1 cellular context compared by ENCODE assay signal in the genomic region with DNA sequence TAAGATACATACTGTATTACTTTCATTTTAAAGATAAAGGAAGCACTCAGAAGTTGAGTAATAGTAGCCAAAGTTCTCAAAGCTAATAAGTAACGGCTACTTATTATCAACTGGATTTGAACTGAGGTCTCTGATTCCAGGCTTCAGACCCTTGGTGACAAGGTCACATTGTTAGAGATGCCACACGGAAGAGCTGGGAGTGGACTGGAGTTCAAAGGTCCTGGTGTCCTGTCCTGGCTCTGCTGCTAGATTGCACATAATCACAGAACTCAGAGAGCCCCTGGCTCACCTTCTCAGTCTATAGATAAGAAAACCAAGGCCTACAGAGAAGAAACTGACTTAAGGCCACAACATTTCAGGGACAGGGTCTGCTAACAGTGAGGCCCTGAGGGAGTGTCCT.
A peak's percentile ranks its signal among the peaks of the same experiment; 100 is the strongest.
TF ChIP-seq lines count a peak whose summit lies in the region.

No MANE protein-coding gene starts in this region.

TF ChIP-seq in HepG2, 621 proteins besides CTCF, POLR2A, EP300 and RAD21 (continued from another document and continues in another):
- TF ChIP-seq, protein P1, sequence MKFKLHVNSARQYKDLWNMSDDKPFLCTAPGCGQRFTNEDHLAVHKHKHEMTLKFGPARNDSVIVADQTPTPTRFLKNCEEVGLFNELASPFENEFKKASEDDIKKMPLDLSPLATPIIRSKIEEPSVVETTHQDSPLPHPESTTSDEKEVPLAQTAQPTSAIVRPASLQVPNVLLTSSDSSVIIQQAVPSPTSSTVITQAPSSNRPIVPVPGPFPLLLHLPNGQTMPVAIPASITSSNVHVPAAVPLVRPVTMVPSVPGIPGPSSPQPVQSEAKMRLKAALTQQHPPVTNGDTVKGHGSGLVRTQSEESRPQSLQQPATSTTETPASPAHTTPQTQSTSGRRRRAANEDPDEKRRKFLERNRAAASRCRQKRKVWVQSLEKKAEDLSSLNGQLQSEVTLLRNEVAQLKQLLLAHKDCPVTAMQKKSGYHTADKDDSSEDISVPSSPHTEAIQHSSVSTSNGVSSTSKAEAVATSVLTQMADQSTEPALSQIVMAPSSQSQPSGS (CRISPR knock-in tag; IDR thresholded peaks at IDR 0.05), result no peak
- TF ChIP-seq ZNF615 (CRISPR knock-in tag; IDR thresholded peaks at IDR 0.05; ENCODE audit: borderline replicate concordance) (no peak), KLF13 (CRISPR knock-in tag; IDR thresholded peaks at IDR 0.05) (no peak), ZNF788 (CRISPR knock-in tag; IDR thresholded peaks at IDR 0.05; ENCODE audit: borderline replicate concordance) (no peak), ZNF747 (CRISPR knock-in tag; IDR thresholded peaks at IDR 0.05; ENCODE audit: borderline replicate concordance) (no peak), KDM5A (IDR thresholded peaks at IDR 0.05; ENCODE audit: borderline replicate concordance, low read length) (no peak), ZNF225 (CRISPR knock-in tag; IDR thresholded peaks at IDR 0.05) (no peak), ZFP36 (IDR thresholded peaks at IDR 0.05; ENCODE audit: borderline replicate concordance, low read depth, low read length, partially characterized antibody) (no peak), MED8 (CRISPR knock-in tag; IDR thresholded peaks at IDR 0.05; ENCODE audit: insufficient replicate concordance) (no peak), U2AF2 (IDR thresholded peaks at IDR 0.05; ENCODE audit: low read depth, low read length) (no peak), ZNF704 (CRISPR knock-in tag; IDR thresholded peaks at IDR 0.05; ENCODE audit: borderline replicate concordance) (no peak), MIXL1 (CRISPR knock-in tag; IDR thresholded peaks at IDR 0.05) (no peak), ZMYM2 (CRISPR knock-in tag; IDR thresholded peaks at IDR 0.05) (peak; percentile 41; the same call in 1 of the 2 replicates), TGIF2 (CRISPR knock-in tag; IDR thresholded peaks at IDR 0.05) (no peak), ZNF768 (CRISPR knock-in tag; IDR thresholded peaks at IDR 0.05) (0 out of 2 replicates have a peak, but pooled peaks have one; percentile 23), ZBTB38 (CRISPR knock-in tag; IDR thresholded peaks at IDR 0.05) (no peak), ZNF17 (CRISPR knock-in tag; IDR thresholded peaks at IDR 0.05) (no peak), ELK4 (CRISPR knock-in tag; IDR thresholded peaks at IDR 0.05; ENCODE audit: borderline replicate concordance) (no peak), ZNF709 (CRISPR knock-in tag; IDR thresholded peaks at IDR 0.05) (no peak), AGO1 (IDR thresholded peaks at IDR 0.05; ENCODE audit: low read depth, low read length, poor library complexity, severe bottlenecking) (no peak), ELF1 (CRISPR knock-in tag; IDR thresholded peaks at IDR 0.05) (peak; percentile 39; the same call in 1 of the 2 replicates), ZNF777 (CRISPR knock-in tag; IDR thresholded peaks at IDR 0.05) (no peak), ZNF782 (CRISPR knock-in tag; IDR thresholded peaks at IDR 0.05; ENCODE audit: borderline replicate concordance) (no peak), ZFP62 (CRISPR knock-in tag; IDR thresholded peaks at IDR 0.05) (no peak), MZF1 (CRISPR knock-in tag; IDR thresholded peaks at IDR 0.05; ENCODE audit: borderline replicate concordance) (no peak), HCFC1 (IDR thresholded peaks at IDR 0.05; ENCODE audit: low read depth, low read length) (no peak), HDAC1 (CRISPR knock-in tag; IDR thresholded peaks at IDR 0.05) (peak; percentile 54; the same call in 1 of the 2 replicates), NCOA2 (CRISPR knock-in tag; IDR thresholded peaks at IDR 0.05) (peak; percentile 41; the same call in 1 of the 2 replicates), GTF2F1 (IDR thresholded peaks at IDR 0.05; ENCODE audit: low read length) (no peak), FOSL1 (CRISPR knock-in tag; IDR thresholded peaks at IDR 0.05; ENCODE audit: borderline replicate concordance) (no peak), PRMT3 (CRISPR knock-in tag; IDR thresholded peaks at IDR 0.05; ENCODE audit: borderline replicate concordance, low read depth) (no peak), ZFP41 (CRISPR knock-in tag; IDR thresholded peaks at IDR 0.05; ENCODE audit: borderline replicate concordance) (no peak), MXD4 (CRISPR knock-in tag; IDR thresholded peaks at IDR 0.05) (no peak), FOXO4 (CRISPR knock-in tag; conservative IDR thresholded peaks at IDR 0.05) (no peak), CREM (IDR thresholded peaks at IDR 0.05) (peak; percentile 28; the same call in 1 of the 2 replicates), CREM (CRISPR knock-in tag; IDR thresholded peaks at IDR 0.05) (no peak), NAIF1 (CRISPR knock-in tag; IDR thresholded peaks at IDR 0.05; ENCODE audit: borderline replicate concordance) (no peak), FOXC1 (CRISPR knock-in tag; IDR thresholded peaks at IDR 0.05; ENCODE audit: borderline replicate concordance) (no peak), STAT6 (CRISPR knock-in tag; IDR thresholded peaks at IDR 0.05; ENCODE audit: borderline replicate concordance) (no peak), REPIN1 (CRISPR knock-in tag; IDR thresholded peaks at IDR 0.05; ENCODE audit: borderline replicate concordance, low read depth) (no peak), CEBPB (IDR thresholded peaks at IDR 0.05; ENCODE audit: borderline replicate concordance, low read depth, low read length) (peak; percentile 28; the same call in 1 of the 2 replicates), WIZ (CRISPR knock-in tag; IDR thresholded peaks at IDR 0.05) (no peak)
- TF ChIP-seq, protein P2, sequence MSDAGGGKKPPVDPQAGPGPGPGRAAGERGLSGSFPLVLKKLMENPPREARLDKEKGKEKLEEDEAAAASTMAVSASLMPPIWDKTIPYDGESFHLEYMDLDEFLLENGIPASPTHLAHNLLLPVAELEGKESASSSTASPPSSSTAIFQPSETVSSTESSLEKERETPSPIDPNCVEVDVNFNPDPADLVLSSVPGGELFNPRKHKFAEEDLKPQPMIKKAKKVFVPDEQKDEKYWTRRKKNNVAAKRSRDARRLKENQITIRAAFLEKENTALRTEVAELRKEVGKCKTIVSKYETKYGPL (CRISPR knock-in tag; IDR thresholded peaks at IDR 0.05), result no peak
- TF ChIP-seq, protein P3, sequence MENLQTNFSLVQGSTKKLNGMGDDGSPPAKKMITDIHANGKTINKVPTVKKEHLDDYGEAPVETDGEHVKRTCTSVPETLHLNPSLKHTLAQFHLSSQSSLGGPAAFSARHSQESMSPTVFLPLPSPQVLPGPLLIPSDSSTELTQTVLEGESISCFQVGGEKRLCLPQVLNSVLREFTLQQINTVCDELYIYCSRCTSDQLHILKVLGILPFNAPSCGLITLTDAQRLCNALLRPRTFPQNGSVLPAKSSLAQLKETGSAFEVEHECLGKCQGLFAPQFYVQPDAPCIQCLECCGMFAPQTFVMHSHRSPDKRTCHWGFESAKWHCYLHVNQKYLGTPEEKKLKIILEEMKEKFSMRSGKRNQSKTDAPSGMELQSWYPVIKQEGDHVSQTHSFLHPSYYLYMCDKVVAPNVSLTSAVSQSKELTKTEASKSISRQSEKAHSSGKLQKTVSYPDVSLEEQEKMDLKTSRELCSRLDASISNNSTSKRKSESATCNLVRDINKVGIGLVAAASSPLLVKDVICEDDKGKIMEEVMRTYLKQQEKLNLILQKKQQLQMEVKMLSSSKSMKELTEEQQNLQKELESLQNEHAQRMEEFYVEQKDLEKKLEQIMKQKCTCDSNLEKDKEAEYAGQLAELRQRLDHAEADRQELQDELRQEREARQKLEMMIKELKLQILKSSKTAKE (CRISPR knock-in tag; IDR thresholded peaks at IDR 0.05; ENCODE audit: borderline replicate concordance), result no peak
- TF ChIP-seq, protein P4, sequence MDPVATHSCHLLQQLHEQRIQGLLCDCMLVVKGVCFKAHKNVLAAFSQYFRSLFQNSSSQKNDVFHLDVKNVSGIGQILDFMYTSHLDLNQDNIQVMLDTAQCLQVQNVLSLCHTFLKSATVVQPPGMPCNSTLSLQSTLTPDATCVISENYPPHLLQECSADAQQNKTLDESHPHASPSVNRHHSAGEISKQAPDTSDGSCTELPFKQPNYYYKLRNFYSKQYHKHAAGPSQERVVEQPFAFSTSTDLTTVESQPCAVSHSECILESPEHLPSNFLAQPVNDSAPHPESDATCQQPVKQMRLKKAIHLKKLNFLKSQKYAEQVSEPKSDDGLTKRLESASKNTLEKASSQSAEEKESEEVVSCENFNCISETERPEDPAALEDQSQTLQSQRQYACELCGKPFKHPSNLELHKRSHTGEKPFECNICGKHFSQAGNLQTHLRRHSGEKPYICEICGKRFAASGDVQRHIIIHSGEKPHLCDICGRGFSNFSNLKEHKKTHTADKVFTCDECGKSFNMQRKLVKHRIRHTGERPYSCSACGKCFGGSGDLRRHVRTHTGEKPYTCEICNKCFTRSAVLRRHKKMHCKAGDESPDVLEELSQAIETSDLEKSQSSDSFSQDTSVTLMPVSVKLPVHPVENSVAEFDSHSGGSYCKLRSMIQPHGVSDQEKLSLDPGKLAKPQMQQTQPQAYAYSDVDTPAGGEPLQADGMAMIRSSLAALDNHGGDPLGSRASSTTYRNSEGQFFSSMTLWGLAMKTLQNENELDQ (CRISPR knock-in tag; IDR thresholded peaks at IDR 0.05; ENCODE audit: borderline replicate concordance), result no peak
- TF ChIP-seq, protein P5, sequence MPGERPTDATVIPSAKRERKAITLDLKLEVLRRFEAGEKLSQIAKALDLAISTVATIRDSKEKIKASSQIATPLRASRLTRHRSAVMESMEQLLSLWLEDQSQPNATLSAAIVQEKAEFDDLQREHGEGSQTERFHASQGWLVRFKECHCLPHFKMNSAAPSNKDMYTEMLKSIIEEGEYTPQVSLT (CRISPR knock-in tag; IDR thresholded peaks at IDR 0.05; ENCODE audit: borderline replicate concordance, low read depth), result no peak
- TF ChIP-seq, protein P6, sequence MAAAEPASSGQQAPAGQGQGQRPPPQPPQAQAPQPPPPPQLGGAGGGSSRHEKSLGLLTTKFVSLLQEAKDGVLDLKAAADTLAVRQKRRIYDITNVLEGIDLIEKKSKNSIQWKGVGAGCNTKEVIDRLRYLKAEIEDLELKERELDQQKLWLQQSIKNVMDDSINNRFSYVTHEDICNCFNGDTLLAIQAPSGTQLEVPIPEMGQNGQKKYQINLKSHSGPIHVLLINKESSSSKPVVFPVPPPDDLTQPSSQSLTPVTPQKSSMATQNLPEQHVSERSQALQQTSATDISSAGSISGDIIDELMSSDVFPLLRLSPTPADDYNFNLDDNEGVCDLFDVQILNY (CRISPR knock-in tag; conservative IDR thresholded peaks at IDR 0.05), result no peak
- TF ChIP-seq, protein P7, sequence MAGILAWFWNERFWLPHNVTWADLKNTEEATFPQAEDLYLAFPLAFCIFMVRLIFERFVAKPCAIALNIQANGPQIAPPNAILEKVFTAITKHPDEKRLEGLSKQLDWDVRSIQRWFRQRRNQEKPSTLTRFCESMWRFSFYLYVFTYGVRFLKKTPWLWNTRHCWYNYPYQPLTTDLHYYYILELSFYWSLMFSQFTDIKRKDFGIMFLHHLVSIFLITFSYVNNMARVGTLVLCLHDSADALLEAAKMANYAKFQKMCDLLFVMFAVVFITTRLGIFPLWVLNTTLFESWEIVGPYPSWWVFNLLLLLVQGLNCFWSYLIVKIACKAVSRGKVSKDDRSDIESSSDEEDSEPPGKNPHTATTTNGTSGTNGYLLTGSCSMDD (CRISPR knock-in tag; IDR thresholded peaks at IDR 0.05), result no peak
